In genomic region chr1:226940029-226940805, GRCh38 we compare ENCODE assay signal across 1 cellular context.
TF ChIP-seq lines count a peak whose summit lies in the region.

Gene COQ8A (plus strand): TSS chr1:226940294. CDS start chr1:226961386, 21,092 bp downstream.

TF ChIP-seq in HEK293, 187 proteins besides CTCF, POLR2A, EP300 and RAD21 (continued from another document and continues in another):
- no peak for TF ChIP-seq ZBTB10 (tag by site-specific recombination; IDR thresholded peaks at IDR 0.05)
- TF ChIP-seq, protein P1, sequence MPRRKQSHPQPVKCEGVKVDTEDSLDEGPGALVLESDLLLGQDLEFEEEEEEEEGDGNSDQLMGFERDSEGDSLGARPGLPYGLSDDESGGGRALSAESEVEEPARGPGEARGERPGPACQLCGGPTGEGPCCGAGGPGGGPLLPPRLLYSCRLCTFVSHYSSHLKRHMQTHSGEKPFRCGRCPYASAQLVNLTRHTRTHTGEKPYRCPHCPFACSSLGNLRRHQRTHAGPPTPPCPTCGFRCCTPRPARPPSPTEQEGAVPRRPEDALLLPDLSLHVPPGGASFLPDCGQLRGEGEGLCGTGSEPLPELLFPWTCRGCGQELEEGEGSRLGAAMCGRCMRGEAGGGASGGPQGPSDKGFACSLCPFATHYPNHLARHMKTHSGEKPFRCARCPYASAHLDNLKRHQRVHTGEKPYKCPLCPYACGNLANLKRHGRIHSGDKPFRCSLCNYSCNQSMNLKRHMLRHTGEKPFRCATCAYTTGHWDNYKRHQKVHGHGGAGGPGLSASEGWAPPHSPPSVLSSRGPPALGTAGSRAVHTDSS (tag by site-specific recombination; IDR thresholded peaks at IDR 0.05), result no peak
- TF ChIP-seq ZNF529 (tag by site-specific recombination; IDR thresholded peaks at IDR 0.05; ENCODE audit: insufficient replicate concordance), result no peak
- no peak; the same call in 1 of the 2 replicates for TF ChIP-seq SP7 (tag by site-specific recombination; IDR thresholded peaks at IDR 0.05)
- peak; percentile 93 for TF ChIP-seq ZFP37 (tag by site-specific recombination; IDR thresholded peaks at IDR 0.05)
- no peak for TF ChIP-seq ZNF677 (tag by site-specific recombination; IDR thresholded peaks at IDR 0.05)
- peak; percentile 94 for TF ChIP-seq KLF10 (tag by site-specific recombination; IDR thresholded peaks at IDR 0.05)
- TF ChIP-seq, protein P2, sequence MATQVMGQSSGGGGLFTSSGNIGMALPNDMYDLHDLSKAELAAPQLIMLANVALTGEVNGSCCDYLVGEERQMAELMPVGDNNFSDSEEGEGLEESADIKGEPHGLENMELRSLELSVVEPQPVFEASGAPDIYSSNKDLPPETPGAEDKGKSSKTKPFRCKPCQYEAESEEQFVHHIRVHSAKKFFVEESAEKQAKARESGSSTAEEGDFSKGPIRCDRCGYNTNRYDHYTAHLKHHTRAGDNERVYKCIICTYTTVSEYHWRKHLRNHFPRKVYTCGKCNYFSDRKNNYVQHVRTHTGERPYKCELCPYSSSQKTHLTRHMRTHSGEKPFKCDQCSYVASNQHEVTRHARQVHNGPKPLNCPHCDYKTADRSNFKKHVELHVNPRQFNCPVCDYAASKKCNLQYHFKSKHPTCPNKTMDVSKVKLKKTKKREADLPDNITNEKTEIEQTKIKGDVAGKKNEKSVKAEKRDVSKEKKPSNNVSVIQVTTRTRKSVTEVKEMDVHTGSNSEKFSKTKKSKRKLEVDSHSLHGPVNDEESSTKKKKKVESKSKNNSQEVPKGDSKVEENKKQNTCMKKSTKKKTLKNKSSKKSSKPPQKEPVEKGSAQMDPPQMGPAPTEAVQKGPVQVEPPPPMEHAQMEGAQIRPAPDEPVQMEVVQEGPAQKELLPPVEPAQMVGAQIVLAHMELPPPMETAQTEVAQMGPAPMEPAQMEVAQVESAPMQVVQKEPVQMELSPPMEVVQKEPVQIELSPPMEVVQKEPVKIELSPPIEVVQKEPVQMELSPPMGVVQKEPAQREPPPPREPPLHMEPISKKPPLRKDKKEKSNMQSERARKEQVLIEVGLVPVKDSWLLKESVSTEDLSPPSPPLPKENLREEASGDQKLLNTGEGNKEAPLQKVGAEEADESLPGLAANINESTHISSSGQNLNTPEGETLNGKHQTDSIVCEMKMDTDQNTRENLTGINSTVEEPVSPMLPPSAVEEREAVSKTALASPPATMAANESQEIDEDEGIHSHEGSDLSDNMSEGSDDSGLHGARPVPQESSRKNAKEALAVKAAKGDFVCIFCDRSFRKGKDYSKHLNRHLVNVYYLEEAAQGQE (tag by site-specific recombination; IDR thresholded peaks at IDR 0.05), result peak; percentile 54
- no peak for TF ChIP-seq ZFP41 (tag by site-specific recombination; IDR thresholded peaks at IDR 0.05; ENCODE audit: borderline replicate concordance)
- TF ChIP-seq TSHZ1 (tag by site-specific recombination; IDR thresholded peaks at IDR 0.05; ENCODE audit: borderline replicate concordance), result no peak; the same call in 1 of the 2 replicates
- 0 out of 2 replicates have a peak, but pooled peaks have one; percentile 27 for TF ChIP-seq ZNF596 (tag by site-specific recombination; IDR thresholded peaks at IDR 0.05)
- TF ChIP-seq MZF1 (tag by site-specific recombination; IDR thresholded peaks at IDR 0.05; ENCODE audit: borderline replicate concordance), result no peak
- no peak for TF ChIP-seq TCF7L2 (IDR thresholded peaks at IDR 0.05; ENCODE audit: borderline replicate concordance, low read depth, low read length)
- TF ChIP-seq RBAK (tag by site-specific recombination; IDR thresholded peaks at IDR 0.05), result no peak
- no peak for TF ChIP-seq IKZF3 (tag by site-specific recombination; IDR thresholded peaks at IDR 0.05)
- TF ChIP-seq, protein P3, sequence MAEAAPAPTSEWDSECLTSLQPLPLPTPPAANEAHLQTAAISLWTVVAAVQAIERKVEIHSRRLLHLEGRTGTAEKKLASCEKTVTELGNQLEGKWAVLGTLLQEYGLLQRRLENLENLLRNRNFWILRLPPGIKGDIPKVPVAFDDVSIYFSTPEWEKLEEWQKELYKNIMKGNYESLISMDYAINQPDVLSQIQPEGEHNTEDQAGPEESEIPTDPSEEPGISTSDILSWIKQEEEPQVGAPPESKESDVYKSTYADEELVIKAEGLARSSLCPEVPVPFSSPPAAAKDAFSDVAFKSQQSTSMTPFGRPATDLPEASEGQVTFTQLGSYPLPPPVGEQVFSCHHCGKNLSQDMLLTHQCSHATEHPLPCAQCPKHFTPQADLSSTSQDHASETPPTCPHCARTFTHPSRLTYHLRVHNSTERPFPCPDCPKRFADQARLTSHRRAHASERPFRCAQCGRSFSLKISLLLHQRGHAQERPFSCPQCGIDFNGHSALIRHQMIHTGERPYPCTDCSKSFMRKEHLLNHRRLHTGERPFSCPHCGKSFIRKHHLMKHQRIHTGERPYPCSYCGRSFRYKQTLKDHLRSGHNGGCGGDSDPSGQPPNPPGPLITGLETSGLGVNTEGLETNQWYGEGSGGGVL (tag by site-specific recombination; IDR thresholded peaks at IDR 0.05), result no peak
- no peak for TF ChIP-seq ZNF221 (tag by site-specific recombination; IDR thresholded peaks at IDR 0.05; ENCODE audit: borderline replicate concordance)
- TF ChIP-seq ZNF777 (tag by site-specific recombination; IDR thresholded peaks at IDR 0.05; ENCODE audit: borderline replicate concordance), result no peak
- TF ChIP-seq ZNF10 (tag by site-specific recombination; IDR thresholded peaks at IDR 0.05), result no peak
- TF ChIP-seq ZNF488 (tag by site-specific recombination; IDR thresholded peaks at IDR 0.05), result no peak
- peak; percentile 98 for TF ChIP-seq ZNF621 (tag by site-specific recombination; IDR thresholded peaks at IDR 0.05)
- TF ChIP-seq ZNF239 (tag by site-specific recombination; IDR thresholded peaks at IDR 0.05), result no peak
- TF ChIP-seq ZNF692 (tag by site-specific recombination; IDR thresholded peaks at IDR 0.05), result peak; percentile 63
- TF ChIP-seq ZNF214 (tag by site-specific recombination; IDR thresholded peaks at IDR 0.05; ENCODE audit: borderline replicate concordance), result no peak
- peak; percentile 74 for TF ChIP-seq ZFP69B (tag by site-specific recombination; IDR thresholded peaks at IDR 0.05)
- no peak for TF ChIP-seq PRDM1 (tag by site-specific recombination; IDR thresholded peaks at IDR 0.05)
- peak; percentile 42; the same call in 1 of the 2 replicates for TF ChIP-seq ZNF391 (tag by site-specific recombination; IDR thresholded peaks at IDR 0.05; ENCODE audit: borderline replicate concordance, low read depth)
- TF ChIP-seq, protein P4, sequence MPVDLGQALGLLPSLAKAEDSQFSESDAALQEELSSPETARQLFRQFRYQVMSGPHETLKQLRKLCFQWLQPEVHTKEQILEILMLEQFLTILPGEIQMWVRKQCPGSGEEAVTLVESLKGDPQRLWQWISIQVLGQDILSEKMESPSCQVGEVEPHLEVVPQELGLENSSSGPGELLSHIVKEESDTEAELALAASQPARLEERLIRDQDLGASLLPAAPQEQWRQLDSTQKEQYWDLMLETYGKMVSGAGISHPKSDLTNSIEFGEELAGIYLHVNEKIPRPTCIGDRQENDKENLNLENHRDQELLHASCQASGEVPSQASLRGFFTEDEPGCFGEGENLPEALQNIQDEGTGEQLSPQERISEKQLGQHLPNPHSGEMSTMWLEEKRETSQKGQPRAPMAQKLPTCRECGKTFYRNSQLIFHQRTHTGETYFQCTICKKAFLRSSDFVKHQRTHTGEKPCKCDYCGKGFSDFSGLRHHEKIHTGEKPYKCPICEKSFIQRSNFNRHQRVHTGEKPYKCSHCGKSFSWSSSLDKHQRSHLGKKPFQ (tag by site-specific recombination; IDR thresholded peaks at IDR 0.05), result no peak
- TF ChIP-seq, protein P5, sequence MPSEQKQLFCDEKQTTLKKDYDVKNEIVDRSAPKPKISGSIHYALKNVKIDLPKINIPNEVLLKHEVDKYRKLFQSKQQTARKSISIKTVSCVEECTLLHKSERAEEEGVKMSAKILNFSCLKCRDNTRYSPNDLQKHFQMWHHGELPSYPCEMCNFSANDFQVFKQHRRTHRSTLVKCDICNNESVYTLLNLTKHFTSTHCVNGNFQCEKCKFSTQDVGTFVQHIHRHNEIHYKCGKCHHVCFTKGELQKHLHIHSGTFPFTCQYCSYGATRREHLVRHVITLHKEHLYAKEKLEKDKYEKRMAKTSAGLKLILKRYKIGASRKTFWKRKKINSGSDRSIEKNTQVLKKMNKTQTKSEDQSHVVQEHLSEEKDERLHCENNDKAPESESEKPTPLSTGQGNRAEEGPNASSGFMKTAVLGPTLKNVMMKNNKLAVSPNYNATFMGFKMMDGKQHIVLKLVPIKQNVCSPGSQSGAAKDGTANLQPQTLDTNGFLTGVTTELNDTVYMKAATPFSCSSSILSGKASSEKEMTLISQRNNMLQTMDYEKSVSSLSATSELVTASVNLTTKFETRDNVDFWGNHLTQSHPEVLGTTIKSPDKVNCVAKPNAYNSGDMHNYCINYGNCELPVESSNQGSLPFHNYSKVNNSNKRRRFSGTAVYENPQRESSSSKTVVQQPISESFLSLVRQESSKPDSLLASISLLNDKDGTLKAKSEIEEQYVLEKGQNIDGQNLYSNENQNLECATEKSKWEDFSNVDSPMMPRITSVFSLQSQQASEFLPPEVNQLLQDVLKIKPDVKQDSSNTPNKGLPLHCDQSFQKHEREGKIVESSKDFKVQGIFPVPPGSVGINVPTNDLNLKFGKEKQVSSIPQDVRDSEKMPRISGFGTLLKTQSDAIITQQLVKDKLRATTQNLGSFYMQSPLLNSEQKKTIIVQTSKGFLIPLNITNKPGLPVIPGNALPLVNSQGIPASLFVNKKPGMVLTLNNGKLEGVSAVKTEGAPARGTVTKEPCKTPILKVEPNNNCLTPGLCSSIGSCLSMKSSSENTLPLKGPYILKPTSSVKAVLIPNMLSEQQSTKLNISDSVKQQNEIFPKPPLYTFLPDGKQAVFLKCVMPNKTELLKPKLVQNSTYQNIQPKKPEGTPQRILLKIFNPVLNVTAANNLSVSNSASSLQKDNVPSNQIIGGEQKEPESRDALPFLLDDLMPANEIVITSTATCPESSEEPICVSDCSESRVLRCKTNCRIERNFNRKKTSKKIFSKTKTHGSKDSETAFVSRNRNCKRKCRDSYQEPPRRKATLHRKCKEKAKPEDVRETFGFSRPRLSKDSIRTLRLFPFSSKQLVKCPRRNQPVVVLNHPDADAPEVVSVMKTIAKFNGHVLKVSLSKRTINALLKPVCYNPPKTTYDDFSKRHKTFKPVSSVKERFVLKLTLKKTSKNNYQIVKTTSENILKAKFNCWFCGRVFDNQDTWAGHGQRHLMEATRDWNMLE (tag by site-specific recombination; conservative IDR thresholded peaks at IDR 0.05; ENCODE audit: low read depth), result no peak
